In the genomic region with DNA sequence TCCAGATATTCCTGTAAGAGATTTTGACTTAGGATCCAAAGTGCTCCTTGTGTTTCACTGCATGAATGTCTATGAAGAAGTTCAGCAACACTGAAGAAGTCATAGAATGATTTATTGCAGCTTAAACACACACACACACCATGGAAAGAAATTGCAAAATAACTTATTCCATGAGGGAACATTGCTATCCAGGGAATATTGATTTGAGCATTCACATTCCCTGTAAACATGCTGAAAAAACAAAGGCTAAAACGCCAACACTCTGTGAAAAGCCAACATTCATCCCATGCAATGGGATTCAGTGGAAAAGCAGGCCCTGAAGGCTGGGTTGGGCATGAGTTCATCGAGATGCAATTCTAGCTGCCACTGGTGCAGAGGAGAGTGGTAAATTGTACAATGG, we compare ENCODE assay signal across 28 cellular contexts.
"Had no signal": no experiment of that assay in that cellular context is flagged by ENCODE, and none has a peak within 500 bp of the region (broad histone marks: within the 10 kb centered on the region; RNA-seq: fewer than 3 reads in every experiment).

No MANE protein-coding gene starts in this region.

- H3K9me3 ChIP-seq: stomach, suprapubic skin, testis, thoracic aorta, thyroid gland, tibial artery, tibial nerve, transverse colon, upper lobe of left lung, upper lobe of right lung, uterus, vagina had no signal

- H3K4me1 ChIP-seq: stomach, testis, tibial artery, transverse colon, upper lobe of left lung, upper lobe of right lung, uterus had no signal

- H3K36me3 ChIP-seq: stomach, suprapubic skin, thoracic aorta, thyroid gland, tibial artery, tibial nerve, transverse colon, upper lobe of left lung, upper lobe of right lung, uterus, vagina had no signal

- H3K27ac ChIP-seq: stomach, suprapubic skin, testis, thoracic aorta, thyroid gland, tibial artery, tibial nerve, transverse colon, upper lobe of left lung, upper lobe of right lung, uterus, vagina had no signal

- ATAC-seq: stimulated activated effector memory CD8-positive, alpha-beta T cell treated with anti-CD3 and anti-CD28 coated beads, Interleukin-12 subunit alpha, Interleukin-12 subunit beta, amount 100 ng/mL, for 72 hours; stimulated activated memory B cell treated with anti-CD40 and anti-IgM and Interleukin-4, amounts not matched to agents 10 μg/mL and 1 μg/mL and 100 μg/mL, for 72 hours; stimulated activated naive B cell treated with anti-CD40 and anti-IgM and Interleukin-4, amounts not matched to agents 10 μg/mL and 1 μg/mL and 100 μg/mL, for 72 hours; stimulated activated naive CD8-positive, alpha-beta T cell treated with anti-CD3 and anti-CD28 coated beads, Interleukin-15, amount 100 ng/mL, for 72 hours; stimulated activated naive CD8-positive, alpha-beta T cell treated with anti-CD3 and anti-CD28 coated beads, Interleukin-15, Interleukin-2, amounts not matched to agents 100 U/mL and 50 U/mL, for 24 hours; upper lobe of right lung had no signal

- H3K9me3 Mint-ChIP-seq: stimulated activated effector memory CD8-positive, alpha-beta T cell treated with anti-CD3 and anti-CD28 coated beads, Interleukin-12 subunit alpha, Interleukin-12 subunit beta, amount 100 ng/mL, for 72 hours; stimulated activated memory B cell treated with anti-CD40 and anti-IgM and Interleukin-4, amounts not matched to agents 10 μg/mL and 1 μg/mL and 100 μg/mL, for 72 hours; stimulated activated naive B cell treated with anti-CD40 and anti-IgM and Interleukin-4, amounts not matched to agents 10 μg/mL and 1 μg/mL and 100 μg/mL, for 72 hours; stimulated activated naive CD8-positive, alpha-beta T cell treated with anti-CD3 and anti-CD28 coated beads, Interleukin-15, amount 100 ng/mL, for 72 hours; stimulated activated naive CD8-positive, alpha-beta T cell treated with anti-CD3 and anti-CD28 coated beads, Interleukin-15, Interleukin-2, amounts not matched to agents 100 ng/mL and 50 ng/mL, for 24 hours; type B pancreatic cell had no signal

- H3K4me3 ChIP-seq: stomach, suprapubic skin, testis, thoracic aorta, thyroid gland, tibial artery, tibial nerve, transverse colon, upper lobe of left lung, upper lobe of right lung, uterus, vagina had no signal

- DNase-seq: stimulated activated CD4-positive, alpha-beta T cell treated with anti-CD3 and anti-CD28 coated beads, Interleukin-2, amount 100 ng/mL, for 48 hours; stimulated activated CD4-positive, alpha-beta T cell treated with anti-CD3 and anti-CD28 coated beads, Interleukin-4, amount 100 ng/mL, for 1 hour; stimulated activated CD4-positive, alpha-beta T cell treated with anti-CD3 and anti-CD28 coated beads, Interleukin-4, amount 100 ng/mL, for 24 hours; stimulated activated CD4-positive, alpha-beta T cell treated with anti-CD3 and anti-CD28 coated beads, Interleukin-4, amount 100 ng/mL, for 4 hours; stimulated activated CD8-positive, alpha-beta memory T cell treated with anti-CD3 and anti-CD28 coated beads, Interleukin-4, amount 100 ng/mL, for 48 hours; stimulated activated naive B cell treated with anti-CD40 and anti-IgM and Interleukin-4, amounts not matched to agents 10 μg/mL and 1 μg/mL and 100 μg/mL, for 72 hours; stimulated activated naive CD4-positive, alpha-beta T cell; stimulated activated naive CD4-positive, alpha-beta T cell treated with Interleukin-2 at 50 U/mL for 16 hours; stimulated activated naive CD8-positive, alpha-beta T cell treated with anti-CD3 and anti-CD28 coated beads, Interleukin-15, amount 100 ng/mL, for 72 hours; stimulated activated naive CD8-positive, alpha-beta T cell treated with anti-CD3 and anti-CD28 coated beads, Interleukin-15, Interleukin-2, amounts not matched to agents 100 U/mL and 50 U/mL, for 24 hours; stomach; substantia nigra; testis; thyroid gland; tibial artery; transverse colon; trophoblast cell; upper lobe of left lung; upper lobe of right lung; uterus had no signal

- H3K36me3 Mint-ChIP-seq: stimulated activated effector memory CD8-positive, alpha-beta T cell treated with anti-CD3 and anti-CD28 coated beads, Interleukin-12 subunit alpha, Interleukin-12 subunit beta, amount 100 ng/mL, for 72 hours; stimulated activated memory B cell treated with anti-CD40 and anti-IgM and Interleukin-4, amounts not matched to agents 10 μg/mL and 1 μg/mL and 100 μg/mL, for 72 hours; stimulated activated naive B cell treated with anti-CD40 and anti-IgM and Interleukin-4, amounts not matched to agents 10 μg/mL and 1 μg/mL and 100 μg/mL, for 72 hours; type B pancreatic cell had no signal

- H3K27ac Mint-ChIP-seq: stimulated activated effector memory CD8-positive, alpha-beta T cell treated with anti-CD3 and anti-CD28 coated beads, Interleukin-12 subunit alpha, Interleukin-12 subunit beta, amount 100 ng/mL, for 72 hours; stimulated activated memory B cell treated with anti-CD40 and anti-IgM and Interleukin-4, amounts not matched to agents 10 μg/mL and 1 μg/mL and 100 μg/mL, for 72 hours; stimulated activated naive B cell treated with anti-CD40 and anti-IgM and Interleukin-4, amounts not matched to agents 10 μg/mL and 1 μg/mL and 100 μg/mL, for 72 hours; stimulated activated naive CD8-positive, alpha-beta T cell treated with anti-CD3 and anti-CD28 coated beads, Interleukin-15, amount 100 ng/mL, for 72 hours; stimulated activated naive CD8-positive, alpha-beta T cell treated with anti-CD3 and anti-CD28 coated beads, Interleukin-15, Interleukin-2, amounts not matched to agents 100 ng/mL and 50 ng/mL, for 24 hours; type B pancreatic cell had no signal

- H3K27me3 ChIP-seq: suprapubic skin, testis, thyroid gland, tibial nerve, transverse colon, upper lobe of left lung, uterus, vagina had no signal

- H3K4me3 Mint-ChIP-seq: stimulated activated effector memory CD8-positive, alpha-beta T cell treated with anti-CD3 and anti-CD28 coated beads, Interleukin-12 subunit alpha, Interleukin-12 subunit beta, amount 100 ng/mL, for 72 hours; stimulated activated memory B cell treated with anti-CD40 and anti-IgM and Interleukin-4, amounts not matched to agents 10 μg/mL and 1 μg/mL and 100 μg/mL, for 72 hours; stimulated activated naive B cell treated with anti-CD40 and anti-IgM and Interleukin-4, amounts not matched to agents 10 μg/mL and 1 μg/mL and 100 μg/mL, for 72 hours; stimulated activated naive CD8-positive, alpha-beta T cell treated with anti-CD3 and anti-CD28 coated beads, Interleukin-15, amount 100 ng/mL, for 72 hours; stimulated activated naive CD8-positive, alpha-beta T cell treated with anti-CD3 and anti-CD28 coated beads, Interleukin-15, Interleukin-2, amounts not matched to agents 100 ng/mL and 50 ng/mL, for 24 hours; type B pancreatic cell had no signal

- H3K4me1 Mint-ChIP-seq: stimulated activated effector memory CD8-positive, alpha-beta T cell treated with anti-CD3 and anti-CD28 coated beads, Interleukin-12 subunit alpha, Interleukin-12 subunit beta, amount 100 ng/mL, for 72 hours; stimulated activated memory B cell treated with anti-CD40 and anti-IgM and Interleukin-4, amounts not matched to agents 10 μg/mL and 1 μg/mL and 100 μg/mL, for 72 hours; stimulated activated naive B cell treated with anti-CD40 and anti-IgM and Interleukin-4, amounts not matched to agents 10 μg/mL and 1 μg/mL and 100 μg/mL, for 72 hours; stimulated activated naive CD8-positive, alpha-beta T cell treated with anti-CD3 and anti-CD28 coated beads, Interleukin-15, amount 100 ng/mL, for 72 hours had no signal
